Comparison of ENCODE assay signal across 3 cellular contexts in the genomic region with DNA sequence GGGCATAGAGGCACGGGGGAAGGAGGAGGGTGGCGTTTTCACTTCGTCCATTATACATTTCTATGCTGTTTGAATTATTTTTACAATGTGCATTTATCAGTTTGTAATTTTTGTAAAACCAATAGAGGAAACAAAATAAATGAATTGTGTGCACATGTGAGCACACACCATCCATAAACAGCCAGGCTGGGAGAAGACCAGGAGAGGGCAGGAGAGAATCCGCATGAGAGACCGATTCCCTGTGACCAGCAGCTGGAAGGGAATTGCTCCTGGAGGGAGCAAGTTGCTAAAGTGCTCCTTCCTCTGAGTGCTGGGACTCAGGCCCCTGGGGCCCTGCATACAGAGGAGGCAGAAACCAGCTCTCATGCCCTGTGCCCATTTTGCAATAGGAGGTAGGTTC.
TF ChIP-seq lines count a peak whose summit lies in the region.

No MANE protein-coding gene starts in this region.

TF ChIP-seq in SK-N-SH, 30 proteins besides CTCF, POLR2A, EP300 and RAD21 (continued from another document):
- no peak for TF ChIP-seq FOXM1 (IDR thresholded peaks at IDR 0.05; ENCODE audit: low read depth)
- TF ChIP-seq, protein P1, sequence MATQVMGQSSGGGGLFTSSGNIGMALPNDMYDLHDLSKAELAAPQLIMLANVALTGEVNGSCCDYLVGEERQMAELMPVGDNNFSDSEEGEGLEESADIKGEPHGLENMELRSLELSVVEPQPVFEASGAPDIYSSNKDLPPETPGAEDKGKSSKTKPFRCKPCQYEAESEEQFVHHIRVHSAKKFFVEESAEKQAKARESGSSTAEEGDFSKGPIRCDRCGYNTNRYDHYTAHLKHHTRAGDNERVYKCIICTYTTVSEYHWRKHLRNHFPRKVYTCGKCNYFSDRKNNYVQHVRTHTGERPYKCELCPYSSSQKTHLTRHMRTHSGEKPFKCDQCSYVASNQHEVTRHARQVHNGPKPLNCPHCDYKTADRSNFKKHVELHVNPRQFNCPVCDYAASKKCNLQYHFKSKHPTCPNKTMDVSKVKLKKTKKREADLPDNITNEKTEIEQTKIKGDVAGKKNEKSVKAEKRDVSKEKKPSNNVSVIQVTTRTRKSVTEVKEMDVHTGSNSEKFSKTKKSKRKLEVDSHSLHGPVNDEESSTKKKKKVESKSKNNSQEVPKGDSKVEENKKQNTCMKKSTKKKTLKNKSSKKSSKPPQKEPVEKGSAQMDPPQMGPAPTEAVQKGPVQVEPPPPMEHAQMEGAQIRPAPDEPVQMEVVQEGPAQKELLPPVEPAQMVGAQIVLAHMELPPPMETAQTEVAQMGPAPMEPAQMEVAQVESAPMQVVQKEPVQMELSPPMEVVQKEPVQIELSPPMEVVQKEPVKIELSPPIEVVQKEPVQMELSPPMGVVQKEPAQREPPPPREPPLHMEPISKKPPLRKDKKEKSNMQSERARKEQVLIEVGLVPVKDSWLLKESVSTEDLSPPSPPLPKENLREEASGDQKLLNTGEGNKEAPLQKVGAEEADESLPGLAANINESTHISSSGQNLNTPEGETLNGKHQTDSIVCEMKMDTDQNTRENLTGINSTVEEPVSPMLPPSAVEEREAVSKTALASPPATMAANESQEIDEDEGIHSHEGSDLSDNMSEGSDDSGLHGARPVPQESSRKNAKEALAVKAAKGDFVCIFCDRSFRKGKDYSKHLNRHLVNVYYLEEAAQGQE (IDR thresholded peaks at IDR 0.05; ENCODE audit: low read depth, low read length), result no peak
- TF ChIP-seq RXRA (IDR thresholded peaks at IDR 0.05; ENCODE audit: borderline replicate concordance, low read depth), result no peak

TF ChIP-seq in SK-N-SH treated with all-trans-retinoic acid at 6 μM for 48 hours, 23 proteins besides CTCF, POLR2A, EP300 and RAD21 (continued from another document):
- TF ChIP-seq, protein P2, sequence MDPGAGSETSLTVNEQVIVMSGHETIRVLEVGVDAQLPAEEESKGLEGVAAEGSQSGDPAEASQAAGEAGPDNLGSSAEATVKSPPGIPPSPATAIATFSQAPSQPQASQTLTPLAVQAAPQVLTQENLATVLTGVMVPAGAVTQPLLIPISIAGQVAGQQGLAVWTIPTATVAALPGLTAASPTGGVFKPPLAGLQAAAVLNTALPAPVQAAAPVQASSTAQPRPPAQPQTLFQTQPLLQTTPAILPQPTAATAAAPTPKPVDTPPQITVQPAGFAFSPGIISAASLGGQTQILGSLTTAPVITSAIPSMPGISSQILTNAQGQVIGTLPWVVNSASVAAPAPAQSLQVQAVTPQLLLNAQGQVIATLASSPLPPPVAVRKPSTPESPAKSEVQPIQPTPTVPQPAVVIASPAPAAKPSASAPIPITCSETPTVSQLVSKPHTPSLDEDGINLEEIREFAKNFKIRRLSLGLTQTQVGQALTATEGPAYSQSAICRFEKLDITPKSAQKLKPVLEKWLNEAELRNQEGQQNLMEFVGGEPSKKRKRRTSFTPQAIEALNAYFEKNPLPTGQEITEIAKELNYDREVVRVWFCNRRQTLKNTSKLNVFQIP (CRISPR knock-in tag; IDR thresholded peaks at IDR 0.05; ENCODE audit: borderline replicate concordance, low read depth), result no peak
- TF ChIP-seq OSR1 (CRISPR knock-in tag; IDR thresholded peaks at IDR 0.05), result no peak
- TF ChIP-seq TOX (CRISPR knock-in tag; IDR thresholded peaks at IDR 0.05; ENCODE audit: borderline replicate concordance), result no peak
- TF ChIP-seq, protein P3, sequence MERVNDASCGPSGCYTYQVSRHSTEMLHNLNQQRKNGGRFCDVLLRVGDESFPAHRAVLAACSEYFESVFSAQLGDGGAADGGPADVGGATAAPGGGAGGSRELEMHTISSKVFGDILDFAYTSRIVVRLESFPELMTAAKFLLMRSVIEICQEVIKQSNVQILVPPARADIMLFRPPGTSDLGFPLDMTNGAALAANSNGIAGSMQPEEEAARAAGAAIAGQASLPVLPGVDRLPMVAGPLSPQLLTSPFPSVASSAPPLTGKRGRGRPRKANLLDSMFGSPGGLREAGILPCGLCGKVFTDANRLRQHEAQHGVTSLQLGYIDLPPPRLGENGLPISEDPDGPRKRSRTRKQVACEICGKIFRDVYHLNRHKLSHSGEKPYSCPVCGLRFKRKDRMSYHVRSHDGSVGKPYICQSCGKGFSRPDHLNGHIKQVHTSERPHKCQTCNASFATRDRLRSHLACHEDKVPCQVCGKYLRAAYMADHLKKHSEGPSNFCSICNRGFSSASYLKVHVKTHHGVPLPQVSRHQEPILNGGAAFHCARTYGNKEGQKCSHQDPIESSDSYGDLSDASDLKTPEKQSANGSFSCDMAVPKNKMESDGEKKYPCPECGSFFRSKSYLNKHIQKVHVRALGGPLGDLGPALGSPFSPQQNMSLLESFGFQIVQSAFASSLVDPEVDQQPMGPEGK (CRISPR knock-in tag; IDR thresholded peaks at IDR 0.05; ENCODE audit: borderline replicate concordance), result no peak
- TF ChIP-seq BACH2 (CRISPR knock-in tag; IDR thresholded peaks at IDR 0.05; ENCODE audit: borderline replicate concordance), result no peak
- no peak for TF ChIP-seq CSDC2 (CRISPR knock-in tag; IDR thresholded peaks at IDR 0.05)
- TF ChIP-seq, protein P4, sequence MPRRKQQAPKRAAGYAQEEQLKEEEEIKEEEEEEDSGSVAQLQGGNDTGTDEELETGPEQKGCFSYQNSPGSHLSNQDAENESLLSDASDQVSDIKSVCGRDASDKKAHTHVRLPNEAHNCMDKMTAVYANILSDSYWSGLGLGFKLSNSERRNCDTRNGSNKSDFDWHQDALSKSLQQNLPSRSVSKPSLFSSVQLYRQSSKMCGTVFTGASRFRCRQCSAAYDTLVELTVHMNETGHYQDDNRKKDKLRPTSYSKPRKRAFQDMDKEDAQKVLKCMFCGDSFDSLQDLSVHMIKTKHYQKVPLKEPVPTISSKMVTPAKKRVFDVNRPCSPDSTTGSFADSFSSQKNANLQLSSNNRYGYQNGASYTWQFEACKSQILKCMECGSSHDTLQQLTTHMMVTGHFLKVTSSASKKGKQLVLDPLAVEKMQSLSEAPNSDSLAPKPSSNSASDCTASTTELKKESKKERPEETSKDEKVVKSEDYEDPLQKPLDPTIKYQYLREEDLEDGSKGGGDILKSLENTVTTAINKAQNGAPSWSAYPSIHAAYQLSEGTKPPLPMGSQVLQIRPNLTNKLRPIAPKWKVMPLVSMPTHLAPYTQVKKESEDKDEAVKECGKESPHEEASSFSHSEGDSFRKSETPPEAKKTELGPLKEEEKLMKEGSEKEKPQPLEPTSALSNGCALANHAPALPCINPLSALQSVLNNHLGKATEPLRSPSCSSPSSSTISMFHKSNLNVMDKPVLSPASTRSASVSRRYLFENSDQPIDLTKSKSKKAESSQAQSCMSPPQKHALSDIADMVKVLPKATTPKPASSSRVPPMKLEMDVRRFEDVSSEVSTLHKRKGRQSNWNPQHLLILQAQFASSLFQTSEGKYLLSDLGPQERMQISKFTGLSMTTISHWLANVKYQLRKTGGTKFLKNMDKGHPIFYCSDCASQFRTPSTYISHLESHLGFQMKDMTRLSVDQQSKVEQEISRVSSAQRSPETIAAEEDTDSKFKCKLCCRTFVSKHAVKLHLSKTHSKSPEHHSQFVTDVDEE (CRISPR knock-in tag; IDR thresholded peaks at IDR 0.05), result no peak
- TF ChIP-seq, protein P5, sequence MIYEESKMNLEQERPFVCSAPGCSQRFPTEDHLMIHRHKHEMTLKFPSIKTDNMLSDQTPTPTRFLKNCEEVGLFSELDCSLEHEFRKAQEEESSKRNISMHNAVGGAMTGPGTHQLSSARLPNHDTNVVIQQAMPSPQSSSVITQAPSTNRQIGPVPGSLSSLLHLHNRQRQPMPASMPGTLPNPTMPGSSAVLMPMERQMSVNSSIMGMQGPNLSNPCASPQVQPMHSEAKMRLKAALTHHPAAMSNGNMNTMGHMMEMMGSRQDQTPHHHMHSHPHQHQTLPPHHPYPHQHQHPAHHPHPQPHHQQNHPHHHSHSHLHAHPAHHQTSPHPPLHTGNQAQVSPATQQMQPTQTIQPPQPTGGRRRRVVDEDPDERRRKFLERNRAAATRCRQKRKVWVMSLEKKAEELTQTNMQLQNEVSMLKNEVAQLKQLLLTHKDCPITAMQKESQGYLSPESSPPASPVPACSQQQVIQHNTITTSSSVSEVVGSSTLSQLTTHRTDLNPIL (CRISPR knock-in tag; IDR thresholded peaks at IDR 0.05; ENCODE audit: low read depth), result no peak
- no peak for TF ChIP-seq SNAI2 (CRISPR knock-in tag; IDR thresholded peaks at IDR 0.05)
- TF ChIP-seq GLIS3 (CRISPR knock-in tag; IDR thresholded peaks at IDR 0.05), result no peak
- no peak for TF ChIP-seq ZFP30 (CRISPR knock-in tag; IDR thresholded peaks at IDR 0.05)
- TF ChIP-seq ZFP3 (CRISPR knock-in tag; IDR thresholded peaks at IDR 0.05), result no peak

TF ChIP-seq in HCT116, 20 proteins besides CTCF, POLR2A, EP300 and RAD21 (continued from another document):
- TF ChIP-seq, protein P1 (IDR thresholded peaks at IDR 0.05; ENCODE audit: low read depth), result no peak
- TF ChIP-seq EZH2phosphoT487 (IDR thresholded peaks at IDR 0.05; ENCODE audit: borderline replicate concordance) (no peak), JUND (IDR thresholded peaks at IDR 0.05) (no peak), YY1 (IDR thresholded peaks at IDR 0.05; ENCODE audit: extremely low read depth, insufficient replicate concordance, low read depth, low read length) (no peak), EZH2 (IDR thresholded peaks at IDR 0.05) (no peak), SRF (IDR thresholded peaks at IDR 0.05; ENCODE audit: low read depth) (no peak), FOSL1 (IDR thresholded peaks at IDR 0.05; ENCODE audit: low read depth) (no peak), SIN3A (IDR thresholded peaks at IDR 0.05; ENCODE audit: low read depth) (no peak)
- TF ChIP-seq, protein P6, sequence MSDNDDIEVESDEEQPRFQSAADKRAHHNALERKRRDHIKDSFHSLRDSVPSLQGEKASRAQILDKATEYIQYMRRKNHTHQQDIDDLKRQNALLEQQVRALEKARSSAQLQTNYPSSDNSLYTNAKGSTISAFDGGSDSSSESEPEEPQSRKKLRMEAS (IDR thresholded peaks at IDR 0.05), result no peak
- TF ChIP-seq, protein P7, sequence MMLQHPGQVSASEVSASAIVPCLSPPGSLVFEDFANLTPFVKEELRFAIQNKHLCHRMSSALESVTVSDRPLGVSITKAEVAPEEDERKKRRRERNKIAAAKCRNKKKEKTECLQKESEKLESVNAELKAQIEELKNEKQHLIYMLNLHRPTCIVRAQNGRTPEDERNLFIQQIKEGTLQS (IDR thresholded peaks at IDR 0.05), result no peak
- TF ChIP-seq, protein P8, sequence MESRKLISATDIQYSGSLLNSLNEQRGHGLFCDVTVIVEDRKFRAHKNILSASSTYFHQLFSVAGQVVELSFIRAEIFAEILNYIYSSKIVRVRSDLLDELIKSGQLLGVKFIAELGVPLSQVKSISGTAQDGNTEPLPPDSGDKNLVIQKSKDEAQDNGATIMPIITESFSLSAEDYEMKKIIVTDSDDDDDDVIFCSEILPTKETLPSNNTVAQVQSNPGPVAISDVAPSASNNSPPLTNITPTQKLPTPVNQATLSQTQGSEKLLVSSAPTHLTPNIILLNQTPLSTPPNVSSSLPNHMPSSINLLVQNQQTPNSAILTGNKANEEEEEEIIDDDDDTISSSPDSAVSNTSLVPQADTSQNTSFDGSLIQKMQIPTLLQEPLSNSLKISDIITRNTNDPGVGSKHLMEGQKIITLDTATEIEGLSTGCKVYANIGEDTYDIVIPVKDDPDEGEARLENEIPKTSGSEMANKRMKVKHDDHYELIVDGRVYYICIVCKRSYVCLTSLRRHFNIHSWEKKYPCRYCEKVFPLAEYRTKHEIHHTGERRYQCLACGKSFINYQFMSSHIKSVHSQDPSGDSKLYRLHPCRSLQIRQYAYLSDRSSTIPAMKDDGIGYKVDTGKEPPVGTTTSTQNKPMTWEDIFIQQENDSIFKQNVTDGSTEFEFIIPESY (IDR thresholded peaks at IDR 0.05; ENCODE audit: extremely low read depth, insufficient replicate concordance, low read length), result no peak
